ENCODE assay signal across 8 cellular contexts in genomic region chr5:141430332-141431113, GRCh38. TPM values are rescaled to one million over a fixed set of nuclear protein-coding genes. Genes with fewer than 3 reads are reported as not detected.
DNase-seq lines count a peak whose midpoint lies in the region; ATAC-seq and TF ChIP-seq lines count a peak whose summit lies in the region.

Gene PCDHGA12, plus strand, starts transcription at chr5:141430507. Its CDS starts 253 bp downstream, at chr5:141430760.

- H3K4me3 ChIP-seq in GM12875 (ENCODE audit: low read depth, low read length): peak within 1 kb of the TSS; percentile 60
- H3K4me3 ChIP-seq in HCT116 (replicated peaks in 1 of 2; ENCODE audit: low read depth in 1 of 2, low read length in 2 of 2): no peak within 1 kb of the TSS
- peak within 1 kb of the TSS; percentile 2 to 49 (median 24) for H3K4me3 ChIP-seq in esophagus squamous epithelium
- no peak within 1 kb of the TSS for H3K4me3 ChIP-seq in WERI-Rb-1 (ENCODE audit: low read depth, low read length)

- DNase-seq in HCT116 (ENCODE audit: low read depth, low spot score): no peak
- peak; percentile 61 for DNase-seq in OCI-M1 (lab: John Stamatoyannopoulos, UW)
- DNase-seq in esophagus squamous epithelium (lab: John Stamatoyannopoulos, UW): no peak
- DNase-seq in non-pigmented ciliary epithelial cell (ENCODE audit: low read depth): peak; percentile 64
- no peak for DNase-seq in NCI-H524 (lab: John Stamatoyannopoulos, UW)
- DNase-seq in NK-92 treated with Interleukin-12 subunit alpha and Interleukin-12 subunit beta, amount 100 ng/mL, for 24 hours (lab: John Stamatoyannopoulos, UW): no peak
- DNase-seq in WERI-Rb-1: no peak

- ATAC-seq in HCT116: no peak

- TF ChIP-seq POLR2A in HCT116 (IDR thresholded peaks at IDR 0.05; ENCODE audit: borderline replicate concordance, extremely low read depth, insufficient read depth, insufficient read length) (no peak), esophagus squamous epithelium (IDR thresholded peaks at IDR 0.05) (no peak)

- H3K9ac ChIP-seq in HCT116 (ENCODE audit: low read length): no peak within 1 kb of the TSS

- peak; percentile 50; the same call in 1 of the 2 replicates for TF ChIP-seq CTCF in GM12875 (IDR thresholded peaks at IDR 0.05; ENCODE audit: borderline replicate concordance, insufficient read depth, low read depth, low read length)
- TF ChIP-seq CTCF in HCT116 (IDR thresholded peaks at IDR 0.05 in 2 of 3, conservative IDR thresholded peaks at IDR 0.05 in 1 of 3; ENCODE audit: borderline replicate concordance in 1 of 3, insufficient read depth in 1 of 3, low read depth in 2 of 3, low read length in 2 of 3): peak in 1 of 3 experiments; percentile 44; a peak in 1 of 6 replicates
- TF ChIP-seq CTCF in esophagus squamous epithelium (IDR thresholded peaks at IDR 0.05): peak in 2 of 6 experiments; percentile 29 to 45
- TF ChIP-seq CTCF in WERI-Rb-1 (IDR thresholded peaks at IDR 0.05; ENCODE audit: low read depth, low read length): no peak

- no peak within 1 kb of the TSS for H2AFZ ChIP-seq in HCT116 (ENCODE audit: low read depth, low read length, poor library complexity, severe bottlenecking)

- WGBS in esophagus squamous epithelium, 2 donors: 22 to 39% methylated on average over 32 of the region's 33 CpGs

- POLR2A ChIA-PET in HCT116 (lab: Charles Lee): no interaction called here

- H3K9me3 ChIP-seq in HCT116 (ENCODE audit: control insufficient read depth in 1 of 2, insufficient read depth in 1 of 2, low read depth in 1 of 2, low read length in 2 of 2) (peaks cover 0 to 8% of the 10 kb centered on the region in 2 experiments; a peak in 2 of 4 replicates), esophagus squamous epithelium (peaks cover 16 to 100% (median 86%) of the 10 kb centered on the region in 3 donors), WERI-Rb-1 (ENCODE audit: severe bottlenecking) (peaks cover 6% of the 10 kb centered on the region)

- intact Hi-C loops in HCT116 (cut with micrococcal nuclease) (no loop called here), esophagus squamous epithelium (cut with DNase I) (no loop called here)

- H3K79me2 ChIP-seq in HCT116 (ENCODE audit: insufficient read depth, low read length): no peaks in the 10 kb centered on the region

- CTCF ChIA-PET in HCT116 (lab: Charles Lee): interaction anchor here (0.9 to 1.7 kb wide), 5 partner anchors 9 to 133 kb away, joined by 3 to 7 read pairs (median 4); partner anchors contain the start of gene PCDHGA10

- no peaks in the 10 kb centered on the region for H3K36me3 ChIP-seq in HCT116 (ENCODE audit: control insufficient read depth in 1 of 2, insufficient read depth in 2 of 2, low read length in 2 of 2)
- H3K36me3 ChIP-seq in esophagus squamous epithelium: no peaks in the 10 kb centered on the region
- no peaks in the 10 kb centered on the region for H3K36me3 ChIP-seq in WERI-Rb-1

- no peaks in the 10 kb centered on the region for H3K9me2 ChIP-seq in HCT116 (ENCODE audit: insufficient read depth)

- H3K27me3 ChIP-seq in HCT116 (ENCODE audit: insufficient read depth, low read length) (no peaks in the 10 kb centered on the region), esophagus squamous epithelium (peaks cover 0 to 7% (median 0%) of the 10 kb centered on the region in 4 donors), WERI-Rb-1 (ENCODE audit: insufficient read depth, low read depth, severe bottlenecking) (no peaks in the 10 kb centered on the region)

- H3K4me2 ChIP-seq in HCT116 (ENCODE audit: low read length): no peak within 1 kb of the TSS

- H4K20me1 ChIP-seq in HCT116 (ENCODE audit: insufficient read depth): no peaks in the 10 kb centered on the region

- 0 out of 2 replicates have a peak, but pooled peaks have one; percentile 15 for TF ChIP-seq RAD21 in HCT116 (IDR thresholded peaks at IDR 0.05; ENCODE audit: low read depth)

- H3K27ac ChIP-seq in HCT116 (ENCODE audit: low read depth, low read length) (no peak within 1 kb of the TSS), esophagus squamous epithelium (no peak within 1 kb of the TSS), WERI-Rb-1 (no peak within 1 kb of the TSS)

- RAD21 ChIA-PET in HCT116 (lab: Charles Lee; ENCODE audit: low non-redundant PET in 1 of 2, low total read pairs in 2 of 2, uncharacterized antibody in 2 of 2, unreplicated experiment in 2 of 2): no interaction called here

- H3K4me1 ChIP-seq in HCT116 (ENCODE audit: control insufficient read depth in 1 of 2, insufficient read depth in 2 of 2, low read length in 2 of 2): no peaks in the 10 kb centered on the region
- H3K4me1 ChIP-seq in esophagus squamous epithelium: peaks cover 0 to 12% (median 0%) of the 10 kb centered on the region in 3 donors

- no TSS peak for BruUV-seq in HCT116 (replicated peaks; lab: Mats Ljungman, UMichigan)

TF ChIP-seq in HCT116, 20 proteins besides CTCF, POLR2A, EP300 and RAD21:
- TF ChIP-seq SIN3A (IDR thresholded peaks at IDR 0.05; ENCODE audit: low read depth) (no peak), ZNF274 (IDR thresholded peaks at IDR 0.05; ENCODE audit: low read depth, low read length) (no peak), JUND (IDR thresholded peaks at IDR 0.05) (no peak), TCF7L2 (IDR thresholded peaks at IDR 0.05; ENCODE audit: borderline replicate concordance, extremely low read depth, insufficient read depth, insufficient read length) (no peak), ZFX (IDR thresholded peaks at IDR 0.05) (no peak), SRF (IDR thresholded peaks at IDR 0.05; ENCODE audit: low read depth) (no peak), ATF3 (IDR thresholded peaks at IDR 0.05) (no peak), POLR2AphosphoS5 (IDR thresholded peaks at IDR 0.05; ENCODE audit: low read depth, low read length) (no peak), FOSL1 (IDR thresholded peaks at IDR 0.05; ENCODE audit: low read depth) (no peak), MAX (IDR thresholded peaks at IDR 0.05) (no peak), ZBTB33 (IDR thresholded peaks at IDR 0.05; ENCODE audit: extremely low read depth, insufficient replicate concordance, low read length) (no peak), CEBPB (IDR thresholded peaks at IDR 0.05; ENCODE audit: low read depth) (no peak)

RNA-seq across cellular contexts. Expression of gene PCDHGA12, which starts in this region (rescaled TPM):
- total RNA-seq in HCT116 (2021; ENCODE audit: unreplicated experiment): 0.17 TPM
- polyA plus RNA-seq in HCT116 (2012): 0.01 and 0.09 TPM in 2 replicates
- total RNA-seq in esophagus squamous epithelium: 1 to 10 TPM; 2.0 to 8.0 (median 2.5) TPM

Comparison
In these comparisons a context has a peak if more than half of its experiments do, and no peak if none do; other contexts are left out.
1. H3K4me3 ChIP-seq: peak in GM12875 (single experiment) and esophagus squamous epithelium (4 of 4); none in HCT116 (0 of 2) and WERI-Rb-1 (single experiment).
2. DNase-seq: peak in OCI-M1 (single experiment) and non-pigmented ciliary epithelial cell (single experiment); none in HCT116 (single experiment), esophagus squamous epithelium (single experiment), NCI-H524 (0 of 2), NK-92 treated with Interleukin-12 subunit alpha and Interleukin-12 subunit beta, amount 100 ng/mL, for 24 hours (single experiment) and WERI-Rb-1 (single experiment).